12 cellular contexts compared by ENCODE assay signal in genomic region chr12:10672231-10672868, GRCh38. TPM values are rescaled to one million over a fixed set of nuclear protein-coding genes. Genes with fewer than 3 reads are reported as not detected.
DNase-seq lines count a peak whose midpoint lies in the region; ATAC-seq and TF ChIP-seq lines count a peak whose summit lies in the region.
"Had no signal": no experiment of that assay in that cellular context is flagged by ENCODE, and none has a peak within 500 bp of the region (broad histone marks: within the 10 kb centered on the region; RNA-seq: fewer than 3 reads in every experiment).

No MANE protein-coding gene starts in this region.

- no peak for ATAC-seq in activated T-helper 17 cell treated with anti-CD3 and anti-CD28 coated beads, Interleukin-2, amount 50 U/mL, for 72 hours (replicated peaks)

- peaks cover 0 to 2% of the 10 kb centered on the region in 2 donors for H3K27me3 Mint-ChIP-seq in CD8-positive, alpha-beta memory T cell
- H3K27me3 Mint-ChIP-seq in activated T-helper 17 cell treated with anti-CD3 and anti-CD28 coated beads, Interleukin-2, amount 50 U/mL, for 72 hours = peaks cover 22% of the 10 kb centered on the region
- peaks cover 18% of the 10 kb centered on the region for H3K27me3 Mint-ChIP-seq in mesothelial cell of epicardium (ENCODE audit: low read depth)

- H3K4me3 Mint-ChIP-seq in CD8-positive, alpha-beta memory T cell = peak overlapping the region; percentile 84 to 95 (median 90)
- H3K4me3 Mint-ChIP-seq in activated T-helper 17 cell treated with anti-CD3 and anti-CD28 coated beads, Interleukin-2, amount 50 U/mL, for 72 hours = peak overlapping the region; percentile 15
- H3K4me3 Mint-ChIP-seq in mesothelial cell of epicardium = peak overlapping the region; percentile 57

- peak overlapping the region; percentile 55 for H3K4me3 ChIP-seq in CD8-positive, alpha-beta memory T cell (ENCODE audit: low read length)
- H3K4me3 ChIP-seq in foreskin fibroblast (ENCODE audit: low read depth in 1 of 2, low read length in 2 of 2) = no peak overlapping the region
- H3K4me3 ChIP-seq: lung, tibial artery had no signal

- peak; percentile 25 to 77 (median 40) for DNase-seq in CD8-positive, alpha-beta memory T cell
- DNase-seq in NCI-H146 treated with DMSO at 0.1 percent for 48 hours (lab: John Stamatoyannopoulos, UW; ENCODE audit: unreplicated experiment) (peak; percentile 73), mesothelial cell of epicardium (ENCODE audit: low spot score in 2 of 2, unreplicated experiment in 2 of 2) (no peak), foreskin fibroblast (no peak), G401 (ENCODE audit: low spot score) (no peak)
- DNase-seq in activated effector memory CD4-positive, alpha-beta T cell treated with Interleukin-2 at 50 U/mL for 16 hours = no peak
- DNase-seq in stimulated activated CD4-positive, alpha-beta T cell treated with anti-CD3 and anti-CD28 coated beads, Interleukin-1b, Interleukin-23, amount 100 ng/mL, for 48 hours = no peak
- DNase-seq: effector CD4-positive, alpha-beta T cell; T1000; tibial artery had no signal

- peaks cover 51 to 67% (median 66%) of the 10 kb centered on the region in 3 donors for H3K4me1 Mint-ChIP-seq in CD8-positive, alpha-beta memory T cell
- peaks cover 9% of the 10 kb centered on the region for H3K4me1 Mint-ChIP-seq in activated T-helper 17 cell treated with anti-CD3 and anti-CD28 coated beads, Interleukin-2, amount 50 U/mL, for 72 hours
- H3K4me1 Mint-ChIP-seq in mesothelial cell of epicardium = peaks cover 7% of the 10 kb centered on the region

- H3K27ac Mint-ChIP-seq in CD8-positive, alpha-beta memory T cell = peak overlapping the region; percentile 90 to 97 (median 96)
- no peak overlapping the region for H3K27ac Mint-ChIP-seq in activated T-helper 17 cell treated with anti-CD3 and anti-CD28 coated beads, Interleukin-2, amount 50 U/mL, for 72 hours
- no peak overlapping the region for H3K27ac Mint-ChIP-seq in mesothelial cell of epicardium

- H3K9me3 Mint-ChIP-seq in CD8-positive, alpha-beta memory T cell = peaks cover 0 to 2% (median 0%) of the 10 kb centered on the region in 5 donors
- no peaks in the 10 kb centered on the region for H3K9me3 Mint-ChIP-seq in activated T-helper 17 cell treated with anti-CD3 and anti-CD28 coated beads, Interleukin-2, amount 50 U/mL, for 72 hours
- peaks cover 4% of the 10 kb centered on the region for H3K9me3 Mint-ChIP-seq in mesothelial cell of epicardium

- H3K27me3 ChIP-seq in CD8-positive, alpha-beta memory T cell (ENCODE audit: insufficient read depth, low read length, poor library complexity, severe bottlenecking) = no peaks in the 10 kb centered on the region

- peak overlapping the region; percentile 87 for H3K27ac ChIP-seq in CD8-positive, alpha-beta memory T cell (ENCODE audit: low read depth, low read length)
- H3K27ac ChIP-seq: tibial artery had no signal

- no peaks in the 10 kb centered on the region for H3K36me3 ChIP-seq in CD8-positive, alpha-beta memory T cell (ENCODE audit: insufficient read depth, low read length)
- H3K36me3 ChIP-seq: tibial artery had no signal

- CTCF ChIA-PET in CD8-positive, alpha-beta memory T cell (lab: Charles Lee) = interaction anchor here (0.7 to 1.7 kb wide), 5 partner anchors 17 to 459 kb away, joined by 3 to 5 read pairs (median 4); partner anchors contain the start of gene GABARAPL1

- H3K36me3 Mint-ChIP-seq in CD8-positive, alpha-beta memory T cell = no peaks in the 10 kb centered on the region
- H3K36me3 Mint-ChIP-seq in activated T-helper 17 cell treated with anti-CD3 and anti-CD28 coated beads, Interleukin-2, amount 50 U/mL, for 72 hours (ENCODE audit: low read depth) = no peaks in the 10 kb centered on the region
- no peaks in the 10 kb centered on the region for H3K36me3 Mint-ChIP-seq in mesothelial cell of epicardium

- H3K4me1 ChIP-seq in CD8-positive, alpha-beta memory T cell (ENCODE audit: insufficient read depth, low read length) = peaks cover 41% of the 10 kb centered on the region

- in situ Hi-C loops in G401 (cut with HindIII; ENCODE audit: low sequenced_read_pairs) = no loop called here

- TF ChIP-seq CTCF in mesothelial cell of epicardium (IDR thresholded peaks at IDR 0.05; ENCODE audit: unreplicated experiment) = no peak
- no peak for TF ChIP-seq CTCF in foreskin fibroblast (IDR thresholded peaks at IDR 0.05; ENCODE audit: low read depth, low read length)

- POLR2A ChIA-PET in CD8-positive, alpha-beta memory T cell (lab: Charles Lee) = interaction anchor here (1.0 to 1.6 kb wide), 5 partner anchors 58 to 459 kb away, joined by 3 to 5 read pairs (median 4); partner anchors contain the start of gene GABARAPL1

- no peaks in the 10 kb centered on the region for H3K9me3 ChIP-seq in CD8-positive, alpha-beta memory T cell (ENCODE audit: low read length)
- H3K9me3 ChIP-seq: tibial artery had no signal

RNA-seq across cellular contexts. Expression of gene STYK1, which starts 1.5 kb away (rescaled TPM):
- 1 to 10 TPM; 2.0 to 2.1 TPM for total RNA-seq in CD8-positive, alpha-beta memory T cell
- polyA plus RNA-seq in CD8-positive, alpha-beta memory T cell = 2.1 TPM
- under 1 TPM in 1 of 2 donors, not detected in 1; 0.17 TPM for total RNA-seq in activated T-helper 17 cell treated with anti-CD3 and anti-CD28 coated beads, Interleukin-2, amount 50 U/mL, for 72 hours
- total RNA-seq in mesothelial cell of epicardium = 0.99 to 1.4 TPM (median 1.0 TPM) in 3 replicates
- total RNA-seq in G401 (2014; rRNA removed; shearing (Covaris generic)) = not detected in 2 replicates

RNA-seq across cellular contexts. Expression of gene YBX3, which starts 50.8 kb away (rescaled TPM):
- 100 to 1,000 TPM; 222 to 251 TPM for total RNA-seq in CD8-positive, alpha-beta memory T cell
- 40.5 TPM for polyA plus RNA-seq in CD8-positive, alpha-beta memory T cell
- total RNA-seq in activated T-helper 17 cell treated with anti-CD3 and anti-CD28 coated beads, Interleukin-2, amount 50 U/mL, for 72 hours = 10 to 100 TPM; 23.7 to 81.0 TPM
- 147 to 163 TPM (median 150 TPM) in 3 replicates for total RNA-seq in mesothelial cell of epicardium
- total RNA-seq in G401 (2014; rRNA removed; shearing (Covaris generic)) = 138 and 218 TPM in 2 replicates

RNA-seq across cellular contexts. Expression of gene MAGOHB, which starts 58.9 kb away (rescaled TPM):
- 100 to 1,000 TPM; 130 to 138 TPM for total RNA-seq in CD8-positive, alpha-beta memory T cell
- 59.0 TPM for polyA plus RNA-seq in CD8-positive, alpha-beta memory T cell
- total RNA-seq in activated T-helper 17 cell treated with anti-CD3 and anti-CD28 coated beads, Interleukin-2, amount 50 U/mL, for 72 hours = 10 to 100 TPM; 40.4 to 68.4 TPM
- 35.4 to 38.7 TPM (median 36.8 TPM) in 3 replicates for total RNA-seq in mesothelial cell of epicardium
- total RNA-seq in G401 (2014; rRNA removed; shearing (Covaris generic)) = 28.7 and 31.3 TPM in 2 replicates

Comparison
In these comparisons a context has a peak if more than half of its experiments do, and no peak if none do; other contexts are left out.
1. DNase-seq: peak in CD8-positive, alpha-beta memory T cell (5 of 5) and NCI-H146 treated with DMSO at 0.1 percent for 48 hours (single experiment); none in mesothelial cell of epicardium (0 of 2), activated effector memory CD4-positive, alpha-beta T cell treated with Interleukin-2 at 50 U/mL for 16 hours (single experiment), foreskin fibroblast (0 of 2), G401 (single experiment) and stimulated activated CD4-positive, alpha-beta T cell treated with anti-CD3 and anti-CD28 coated beads, Interleukin-1b, Interleukin-23, amount 100 ng/mL, for 48 hours (single experiment).
2. H3K27ac Mint-ChIP-seq: peak in CD8-positive, alpha-beta memory T cell (8 of 8); none in activated T-helper 17 cell treated with anti-CD3 and anti-CD28 coated beads, Interleukin-2, amount 50 U/mL, for 72 hours (single experiment) and mesothelial cell of epicardium (single experiment).
3. H3K4me3 Mint-ChIP-seq: peak in every context shown above with its lines; median percentile 90 in CD8-positive, alpha-beta memory T cell; 57 in mesothelial cell of epicardium; 15 in activated T-helper 17 cell treated with anti-CD3 and anti-CD28 coated beads, Interleukin-2, amount 50 U/mL, for 72 hours.